In genomic region chr16:89309438-89310122, GRCh38 we compare ENCODE assay signal across 20 cellular contexts.
DNase-seq lines count a peak whose midpoint lies in the region; ATAC-seq and TF ChIP-seq lines count a peak whose summit lies in the region.
"Had no signal": no experiment of that assay in that cellular context is flagged by ENCODE, and none has a peak within 500 bp of the region (broad histone marks: within the 10 kb centered on the region; RNA-seq: fewer than 3 reads in every experiment).

No MANE protein-coding gene starts in this region.

- peak overlapping the region; percentile 23 for H3K27ac Mint-ChIP-seq in activated CD4-positive, alpha-beta memory T cell treated with anti-CD3 and anti-CD28 coated beads for 36 hours

- ATAC-seq in left ventricle myocardium superior = no peak
- no peak for ATAC-seq in heart left ventricle

- no peak overlapping the region for H3K14ac ChIP-seq in trophoblast cell (ENCODE audit: low read length)

- DNase-seq in left ventricle myocardium superior (peak; percentile 20), heart left ventricle (no peak), dorsolateral prefrontal cortex (no peak), trophoblast cell (no peak), dermis blood vessel endothelial cell (no peak), DMS53 treated with DMSO at 0.1 percent for 48 hours (lab: John Stamatoyannopoulos, UW; ENCODE audit: unreplicated experiment) (no peak)
- no peak for DNase-seq in activated CD4-positive, alpha-beta memory T cell treated with anti-CD3 and anti-CD28 coated beads for 36 hours
- no peak for DNase-seq in activated CD4-positive, CD25-positive, alpha-beta regulatory T cell (lab: John Stamatoyannopoulos, UW)
- DNase-seq: amniotic stem cell; DND-41; foreskin fibroblast; mammary epithelial cell; MV-4-11; NCI-H1694; NCI-H69; stimulated activated CD4-positive, alpha-beta T cell treated with anti-CD3 and anti-CD28 coated beads, Interleukin-2, amount 100 ng/mL, for 24 hours; stimulated activated naive CD4-positive, alpha-beta T cell treated with Interleukin-2 at 50 U/mL for 16 hours; tibial artery had no signal

- H2BK12ac ChIP-seq in trophoblast cell (ENCODE audit: low read length) = no peak overlapping the region

- H4K12ac ChIP-seq in trophoblast cell (ENCODE audit: low read depth, low read length) = no peak overlapping the region

- H3K27me3 ChIP-seq in heart left ventricle = no peaks in the 10 kb centered on the region
- no peaks in the 10 kb centered on the region for H3K27me3 ChIP-seq in dorsolateral prefrontal cortex
- H3K27me3 ChIP-seq in trophoblast cell (ENCODE audit: insufficient read depth, low read length) = no peaks in the 10 kb centered on the region
- H3K27me3 ChIP-seq: tibial artery had no signal

- no peak overlapping the region for H3K23ac ChIP-seq in trophoblast cell (ENCODE audit: low read length)

- no peaks in the 10 kb centered on the region for H3K27me3 Mint-ChIP-seq in activated CD4-positive, alpha-beta memory T cell treated with anti-CD3 and anti-CD28 coated beads for 36 hours
- H3K27me3 Mint-ChIP-seq: activated CD4-positive, alpha-beta T cell treated with anti-CD3 and anti-CD28 coated beads, Interleukin-2, amount 10 ng/mL, durations not matched to agents 24 days and 14 days had no signal

- H4K91ac ChIP-seq in trophoblast cell (ENCODE audit: low read depth, low read length) = no peak overlapping the region

- H3K4me1 ChIP-seq in heart left ventricle (peaks cover 0 to 35% (median 9%) of the 10 kb centered on the region in 12 donors), trophoblast cell (ENCODE audit: control insufficient read depth in 1 of 2, insufficient read depth in 2 of 2, low read length in 2 of 2) (no peaks in the 10 kb centered on the region)

- H2BK120ac ChIP-seq in trophoblast cell (ENCODE audit: insufficient read depth, low read length, poor library complexity) = no peak overlapping the region

- TF ChIP-seq POLR2A in heart left ventricle (IDR thresholded peaks at IDR 0.05) = no peak

- CTCF ChIA-PET in activated CD4-positive, alpha-beta memory T cell treated with anti-CD3 and anti-CD28 coated beads for 36 hours (lab: Charles Lee) = interaction anchor here (0.6 to 2.8 kb wide), 2 partner anchors 100 to 199 kb away, joined by 3 to 9 read pairs; partner anchors contain the start of gene SPG7

- no peak overlapping the region for H2BK5ac ChIP-seq in trophoblast cell (ENCODE audit: low read depth, low read length, poor library complexity)

- no peak overlapping the region for H3K18ac ChIP-seq in trophoblast cell (ENCODE audit: low read length)

- H3K4me1 Mint-ChIP-seq in activated CD4-positive, alpha-beta memory T cell treated with anti-CD3 and anti-CD28 coated beads for 36 hours (ENCODE audit: low read depth) = peaks cover 56% of the 10 kb centered on the region

- H3K4me3 ChIP-seq in heart left ventricle (no peak overlapping the region), dorsolateral prefrontal cortex (no peak overlapping the region), trophoblast cell (ENCODE audit: low read depth, low read length) (no peak overlapping the region)
- H3K4me3 ChIP-seq: tibial artery had no signal

- peaks cover 2% of the 10 kb centered on the region for H3K79me2 ChIP-seq in trophoblast cell (ENCODE audit: control insufficient read depth, insufficient read depth, low read length, poor library complexity)

- H3K27ac ChIP-seq in heart left ventricle = no peak overlapping the region
- peak overlapping the region in 30 of 59 donors; percentile 6 to 90 (median 40) for H3K27ac ChIP-seq in dorsolateral prefrontal cortex
- H3K27ac ChIP-seq in trophoblast cell (ENCODE audit: low read depth, low read length) = no peak overlapping the region
- H3K27ac ChIP-seq: KMS-11, tibial artery had no signal

- no peak overlapping the region for H4K8ac ChIP-seq in trophoblast cell (ENCODE audit: low read depth, low read length)

- intact Hi-C loops in left ventricle myocardium superior (cut with micrococcal nuclease) = no loop called here
- intact Hi-C loops in heart left ventricle (cut with DNase I) = no loop called here
- intact Hi-C loops in activated CD4-positive, alpha-beta memory T cell treated with anti-CD3 and anti-CD28 coated beads for 36 hours (cut with micrococcal nuclease) = no loop called here
- intact Hi-C loops in dorsolateral prefrontal cortex (cut with DNase I) = no loop called here

- TF ChIP-seq CTCF in heart left ventricle (IDR thresholded peaks at IDR 0.05) = no peak
- no peak for TF ChIP-seq CTCF in dorsolateral prefrontal cortex (IDR thresholded peaks at IDR 0.05 in 54 of 56, conservative IDR thresholded peaks at IDR 0.05 in 2 of 56; ENCODE audit: low read depth in 1 of 56, partially characterized antibody in 56 of 56)

- no peak overlapping the region for H3K4me2 ChIP-seq in trophoblast cell (ENCODE audit: low read length)
- H3K4me2 ChIP-seq: KMS-11 had no signal

- no peak overlapping the region for H2AK5ac ChIP-seq in trophoblast cell (ENCODE audit: low read length)

- H3K36me3 ChIP-seq in heart left ventricle (peaks cover 0 to 42% (median 23%) of the 10 kb centered on the region in 9 donors), trophoblast cell (ENCODE audit: control insufficient read depth in 1 of 2, insufficient read depth in 2 of 2, low read length in 2 of 2) (peaks cover 29 to 30% of the 10 kb centered on the region in 2 experiments)

- H3K9ac ChIP-seq in trophoblast cell (ENCODE audit: low read length) = no peak overlapping the region
- H3K9ac ChIP-seq: KMS-11 had no signal

- WGBS in heart left ventricle, 4 donors = 78 to 85% (median 81%) methylated on average over 16 of the region's 16 CpGs
- WGBS in trophoblast cell (ENCODE audit: extremely low coverage, insufficient coverage, insufficient read length) = no CpG with 5 or more reads among the region's 16 CpGs

- no peaks in the 10 kb centered on the region for H3K9me3 ChIP-seq in heart left ventricle
- no peaks in the 10 kb centered on the region for H3K9me3 ChIP-seq in trophoblast cell (ENCODE audit: insufficient read depth, low read depth, low read length)
- H3K9me3 ChIP-seq: tibial artery had no signal

- H3K36me3 Mint-ChIP-seq in activated CD4-positive, alpha-beta memory T cell treated with anti-CD3 and anti-CD28 coated beads for 36 hours = peaks cover 24% of the 10 kb centered on the region

- H2AFZ ChIP-seq in trophoblast cell (ENCODE audit: insufficient read depth, low read length, poor library complexity) = no peak overlapping the region

- no peaks in the 10 kb centered on the region for H3K79me1 ChIP-seq in trophoblast cell (ENCODE audit: low read length)

- H3K4ac ChIP-seq in trophoblast cell (ENCODE audit: low read depth, low read length) = peak overlapping the region; percentile 4

- POLR2A ChIA-PET in activated CD4-positive, alpha-beta memory T cell treated with anti-CD3 and anti-CD28 coated beads for 36 hours (lab: Charles Lee) = no interaction called here

- no peak overlapping the region for H3K4me3 Mint-ChIP-seq in activated CD4-positive, alpha-beta memory T cell treated with anti-CD3 and anti-CD28 coated beads for 36 hours

- H3K9me3 Mint-ChIP-seq in activated CD4-positive, alpha-beta memory T cell treated with anti-CD3 and anti-CD28 coated beads for 36 hours = no peaks in the 10 kb centered on the region
- H3K9me3 Mint-ChIP-seq: activated CD4-positive, alpha-beta T cell treated with anti-CD3 and anti-CD28 coated beads, Interleukin-2, amount 10 ng/mL, durations not matched to agents 24 days and 14 days had no signal

Comparison
In these comparisons a context has a peak if more than half of its experiments do, and no peak if none do; other contexts are left out.
1. H3K27ac ChIP-seq: peak in dorsolateral prefrontal cortex (30 of 59); none in heart left ventricle (0 of 12) and trophoblast cell (single experiment).